10 cellular contexts compared by ENCODE assay signal in the genomic region with DNA sequence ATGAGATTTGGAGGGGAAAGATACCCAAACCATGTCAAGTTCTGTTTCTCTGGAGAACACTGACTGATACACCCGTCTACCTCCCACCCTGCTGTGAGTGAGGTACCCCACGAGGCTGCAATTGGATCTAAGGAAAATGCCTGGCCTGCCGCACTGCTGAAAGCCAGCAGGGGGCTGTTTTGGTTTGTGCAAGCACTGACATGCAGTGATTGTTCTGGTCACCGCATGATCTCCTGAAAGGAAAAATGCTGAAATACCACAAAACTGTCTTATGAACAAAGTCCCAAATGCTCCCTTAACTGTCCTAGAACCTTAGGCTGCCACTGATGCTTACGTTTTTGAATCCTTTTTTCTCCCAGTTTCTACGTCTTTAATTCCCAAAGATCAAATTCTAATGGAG.
A peak's percentile ranks its signal among the peaks of the same experiment; 100 is the strongest.
DNase-seq lines count a peak whose midpoint lies in the region; ATAC-seq, FAIRE-seq and TF ChIP-seq lines count a peak whose summit lies in the region.
"Had no signal": no experiment of that assay in that cellular context is flagged by ENCODE, and none has a peak within 500 bp of the region (broad histone marks: within the 10 kb centered on the region; RNA-seq: fewer than 3 reads in every experiment).

No MANE protein-coding gene starts in this region.

- H3K4me1 ChIP-seq in A673 (ENCODE audit: insufficient read depth, low read length, poor library complexity, severe bottlenecking) (peaks cover 5% of the 10 kb centered on the region), HCT116 (ENCODE audit: control insufficient read depth in 1 of 2, insufficient read depth in 2 of 2, low read length in 2 of 2) (no peaks in the 10 kb centered on the region)

- H3K4me3 ChIP-seq in A673 (ENCODE audit: low read depth, low read length, poor library complexity, severe bottlenecking) (no peak overlapping the region), HCT116 (replicated peaks in 1 of 2; ENCODE audit: low read depth in 1 of 2, low read length in 2 of 2) (no peak overlapping the region), brain microvascular endothelial cell (ENCODE audit: low read depth, low read length) (no peak overlapping the region)

- TF ChIP-seq CTCF in A673 (conservative IDR thresholded peaks at IDR 0.05; ENCODE audit: low read depth, low read length) = peak; percentile 54
- TF ChIP-seq CTCF in HCT116 (IDR thresholded peaks at IDR 0.05 in 2 of 3, conservative IDR thresholded peaks at IDR 0.05 in 1 of 3; ENCODE audit: borderline replicate concordance in 1 of 3, insufficient read depth in 1 of 3, low read depth in 2 of 3, low read length in 2 of 3) = peak in 2 of 3 experiments; percentile 47 to 49; a peak in 3 of 6 replicates
- peak; percentile 94 for TF ChIP-seq CTCF in brain microvascular endothelial cell (IDR thresholded peaks at IDR 0.05; ENCODE audit: low read depth, low read length, missing control alignments)

- no peaks in the 10 kb centered on the region for H3K36me3 Mint-ChIP-seq in natural killer cell treated with Interleukin-12 subunit alpha and Interleukin-12 subunit beta and Interleukin-15 and Interleukin-18, amount 100 ng/mL, for 72 hours
- no peaks in the 10 kb centered on the region for H3K36me3 Mint-ChIP-seq in activated T-cell treated with anti-CD3 and anti-CD28 coated beads, Interleukin-2, amount 50 U/mL, for 24 hours (ENCODE audit: low read depth)

- no peak overlapping the region for H3K9ac ChIP-seq in HCT116 (ENCODE audit: low read length)

- CTCF ChIA-PET in A673 (lab: Charles Lee) = no interaction called here
- CTCF ChIA-PET in HCT116 (lab: Charles Lee) = no interaction called here

- ATAC-seq in HCT116 (peak; percentile 76), GM19395 (IDR thresholded peaks at IDR 0.05; ENCODE audit: unreplicated experiment) (no peak)
- ATAC-seq in natural killer cell treated with Interleukin-12 subunit alpha and Interleukin-12 subunit beta and Interleukin-15 and Interleukin-18, amount 100 ng/mL, for 72 hours = no peak

- H3K27me3 ChIP-seq in A673 (replicated peaks; ENCODE audit: insufficient read depth, low read depth, low read length, poor library complexity) (no peaks in the 10 kb centered on the region), HCT116 (ENCODE audit: insufficient read depth, low read length) (peaks cover 6% of the 10 kb centered on the region; the same call in 1 of the 2 replicates), brain microvascular endothelial cell (replicated peaks) (no peaks in the 10 kb centered on the region)

- no peak for TF ChIP-seq POLR2A in HCT116 (IDR thresholded peaks at IDR 0.05; ENCODE audit: borderline replicate concordance, extremely low read depth, insufficient read depth, insufficient read length)

- no peak overlapping the region for H2AFZ ChIP-seq in HCT116 (ENCODE audit: low read depth, low read length, poor library complexity, severe bottlenecking)

- no peak overlapping the region for H3K4me3 Mint-ChIP-seq in natural killer cell treated with Interleukin-12 subunit alpha and Interleukin-12 subunit beta and Interleukin-15 and Interleukin-18, amount 100 ng/mL, for 72 hours
- no peak overlapping the region for H3K4me3 Mint-ChIP-seq in activated T-cell treated with anti-CD3 and anti-CD28 coated beads, Interleukin-2, amount 50 U/mL, for 24 hours

- no peaks in the 10 kb centered on the region for H3K9me3 Mint-ChIP-seq in natural killer cell treated with Interleukin-12 subunit alpha and Interleukin-12 subunit beta and Interleukin-15 and Interleukin-18, amount 100 ng/mL, for 72 hours
- H3K9me3 Mint-ChIP-seq in activated T-cell treated with anti-CD3 and anti-CD28 coated beads, Interleukin-2, amount 50 U/mL, for 24 hours = peaks cover 15% of the 10 kb centered on the region

- no peaks in the 10 kb centered on the region for H3K79me2 ChIP-seq in HCT116 (ENCODE audit: insufficient read depth, low read length)

- POLR2A ChIA-PET in A673 (lab: Charles Lee; ENCODE audit: low non-redundant PET) (no interaction called here), HCT116 (lab: Charles Lee) (no interaction called here)

- H3K27ac ChIP-seq in A673 (ENCODE audit: low read depth, low read length, poor library complexity, severe bottlenecking) (no peak overlapping the region), HCT116 (ENCODE audit: low read depth, low read length) (no peak overlapping the region), brain microvascular endothelial cell (no peak overlapping the region)
- H3K27ac ChIP-seq: HL-60 had no signal

- RAD21 ChIA-PET in HCT116 (lab: Charles Lee; ENCODE audit: low non-redundant PET in 1 of 2, low total read pairs in 2 of 2, uncharacterized antibody in 2 of 2, unreplicated experiment in 2 of 2) = no interaction called here

- H3K27ac Mint-ChIP-seq in natural killer cell treated with Interleukin-12 subunit alpha and Interleukin-12 subunit beta and Interleukin-15 and Interleukin-18, amount 100 ng/mL, for 72 hours = no peak overlapping the region
- no peak overlapping the region for H3K27ac Mint-ChIP-seq in activated T-cell treated with anti-CD3 and anti-CD28 coated beads, Interleukin-2, amount 50 U/mL, for 24 hours

- H3K9me2 ChIP-seq in HCT116 (ENCODE audit: insufficient read depth) = no peaks in the 10 kb centered on the region

- H3K4me2 ChIP-seq in HCT116 (ENCODE audit: low read length) = no peak overlapping the region

- peaks cover 7 to 18% of the 10 kb centered on the region in 2 donors for H3K27me3 Mint-ChIP-seq in natural killer cell treated with Interleukin-12 subunit alpha and Interleukin-12 subunit beta and Interleukin-15 and Interleukin-18, amount 100 ng/mL, for 72 hours
- H3K27me3 Mint-ChIP-seq in activated T-cell treated with anti-CD3 and anti-CD28 coated beads, Interleukin-2, amount 50 U/mL, for 24 hours = peaks cover 11% of the 10 kb centered on the region

- H3K9me3 ChIP-seq in A673 (ENCODE audit: low read depth, low read length, poor library complexity, severe bottlenecking) = no peaks in the 10 kb centered on the region
- no peaks in the 10 kb centered on the region for H3K9me3 ChIP-seq in HCT116 (ENCODE audit: control insufficient read depth in 1 of 2, insufficient read depth in 1 of 2, low read depth in 1 of 2, low read length in 2 of 2)

- DNase-seq in A673 (ENCODE audit: low spot score) (peak; percentile 64), HCT116 (ENCODE audit: low read depth, low spot score) (no peak), brain microvascular endothelial cell (peak; percentile 49), left kidney (ENCODE audit: low read depth, low spot score) (peak; percentile 85), frontal cortex (ENCODE audit: low spot score in 2 of 2) (no peak)
- DNase-seq in natural killer cell treated with Interleukin-12 subunit alpha and Interleukin-12 subunit beta and Interleukin-15 and Interleukin-18, amount 100 ng/mL, for 72 hours (ENCODE audit: low spot score) = no peak
- DNase-seq in activated T-cell treated with anti-CD3 and anti-CD28 coated beads, Interleukin-2, amount 50 U/mL, for 24 hours = no peak
- DNase-seq: naive B cell had no signal

- BruUV-seq in A673 (replicated peaks; lab: Mats Ljungman, UMichigan) (no TSS peak), HCT116 (replicated peaks; lab: Mats Ljungman, UMichigan) (no TSS peak)

- intact Hi-C loops in A673 (cut with micrococcal nuclease; ENCODE audit: unreplicated experiment) (no loop called here), HCT116 (cut with micrococcal nuclease) (loop anchor here (2.0 kb wide), 1 partner anchor 76 kb away; no protein-coding TSS in a partner anchor)

- H4K20me1 ChIP-seq in HCT116 (ENCODE audit: insufficient read depth) = no peaks in the 10 kb centered on the region

- FAIRE-seq in frontal cortex (lab: Jason Lieb, UNC) = no peak

- in situ Hi-C loops in brain microvascular endothelial cell (cut with HindIII; ENCODE audit: low pct_ligation_motif_present, low sequenced_read_pairs) = no loop called here

- H3K4me1 Mint-ChIP-seq in natural killer cell treated with Interleukin-12 subunit alpha and Interleukin-12 subunit beta and Interleukin-15 and Interleukin-18, amount 100 ng/mL, for 72 hours (ENCODE audit: low read depth in 2 of 2) = peaks cover 0 to 3% of the 10 kb centered on the region in 2 donors
- no peaks in the 10 kb centered on the region for H3K4me1 Mint-ChIP-seq in activated T-cell treated with anti-CD3 and anti-CD28 coated beads, Interleukin-2, amount 50 U/mL, for 24 hours (ENCODE audit: low read depth)

- TF ChIP-seq RAD21 in HCT116 (IDR thresholded peaks at IDR 0.05; ENCODE audit: low read depth) = peak; percentile 48

- no peaks in the 10 kb centered on the region for H3K36me3 ChIP-seq in A673 (ENCODE audit: insufficient read depth, low read length, poor library complexity, severe bottlenecking)
- no peaks in the 10 kb centered on the region for H3K36me3 ChIP-seq in HCT116 (ENCODE audit: control insufficient read depth in 1 of 2, insufficient read depth in 2 of 2, low read length in 2 of 2)
- no peaks in the 10 kb centered on the region for H3K36me3 ChIP-seq in brain microvascular endothelial cell (replicated peaks)

TF ChIP-seq in HCT116, 20 proteins besides CTCF, POLR2A, EP300 and RAD21 (continues in another document):
- TF ChIP-seq ZNF274 (IDR thresholded peaks at IDR 0.05; ENCODE audit: low read depth, low read length) (no peak), CBX3 (IDR thresholded peaks at IDR 0.05; ENCODE audit: low read depth) (no peak), SP1 (IDR thresholded peaks at IDR 0.05; ENCODE audit: low read depth) (no peak), FOSL1 (IDR thresholded peaks at IDR 0.05; ENCODE audit: low read depth) (no peak), POLR2AphosphoS5 (IDR thresholded peaks at IDR 0.05; ENCODE audit: low read depth, low read length) (no peak), EGR1 (IDR thresholded peaks at IDR 0.05; ENCODE audit: low read depth) (no peak), ZFX (IDR thresholded peaks at IDR 0.05) (no peak)
- TF ChIP-seq, protein P1, sequence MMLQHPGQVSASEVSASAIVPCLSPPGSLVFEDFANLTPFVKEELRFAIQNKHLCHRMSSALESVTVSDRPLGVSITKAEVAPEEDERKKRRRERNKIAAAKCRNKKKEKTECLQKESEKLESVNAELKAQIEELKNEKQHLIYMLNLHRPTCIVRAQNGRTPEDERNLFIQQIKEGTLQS (IDR thresholded peaks at IDR 0.05) = no peak
- TF ChIP-seq, protein P2, sequence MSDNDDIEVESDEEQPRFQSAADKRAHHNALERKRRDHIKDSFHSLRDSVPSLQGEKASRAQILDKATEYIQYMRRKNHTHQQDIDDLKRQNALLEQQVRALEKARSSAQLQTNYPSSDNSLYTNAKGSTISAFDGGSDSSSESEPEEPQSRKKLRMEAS (IDR thresholded peaks at IDR 0.05) = no peak

Comparison
In these comparisons a context has a peak if more than half of its experiments do, and no peak if none do; other contexts are left out.
1. DNase-seq: peak in A673 (single experiment), brain microvascular endothelial cell (single experiment) and left kidney (single experiment); none in HCT116 (single experiment), natural killer cell treated with Interleukin-12 subunit alpha and Interleukin-12 subunit beta and Interleukin-15 and Interleukin-18, amount 100 ng/mL, for 72 hours (single experiment), frontal cortex (0 of 2) and activated T-cell treated with anti-CD3 and anti-CD28 coated beads, Interleukin-2, amount 50 U/mL, for 24 hours (single experiment).
2. Peak in every context shown above with its lines, with median percentiles within 50 percentile points of each other: CTCF ChIP-seq.